In genomic region chr2:108620656-108621055, GRCh38 we compare ENCODE assay signal across 2 cellular contexts.
TF ChIP-seq lines count a peak whose summit lies in the region.

No MANE protein-coding gene starts in this region.

TF ChIP-seq in A549, 52 proteins besides CTCF, POLR2A, EP300 and RAD21 (continued from another document):
- no peak for TF ChIP-seq USF2 (IDR thresholded peaks at IDR 0.05)

TF ChIP-seq in HEK293, 187 proteins besides CTCF, POLR2A, EP300 and RAD21 (continued from another document):
- TF ChIP-seq ZNF488 (tag by site-specific recombination; IDR thresholded peaks at IDR 0.05) = no peak
- no peak for TF ChIP-seq ZNF155 (tag by site-specific recombination; IDR thresholded peaks at IDR 0.05)
- no peak for TF ChIP-seq ZNF664 (tag by site-specific recombination; IDR thresholded peaks at IDR 0.05)
- TF ChIP-seq ZNF837 (tag by site-specific recombination; IDR thresholded peaks at IDR 0.05) = no peak
- TF ChIP-seq ZBTB8A (tag by site-specific recombination; IDR thresholded peaks at IDR 0.05) = 0 out of 2 replicates have a peak, but pooled peaks have one; percentile 11
- peak; percentile 58; the same call in 1 of the 2 replicates for TF ChIP-seq ZNF335 (tag by site-specific recombination; conservative IDR thresholded peaks at IDR 0.05)
- TF ChIP-seq PRDM10 (tag by site-specific recombination; IDR thresholded peaks at IDR 0.05) = peak; percentile 55; the same call in 1 of the 2 replicates
- TF ChIP-seq ZNF76 (tag by site-specific recombination; IDR thresholded peaks at IDR 0.05; ENCODE audit: borderline replicate concordance, low read depth) = no peak
- no peak; the same call in 1 of the 2 replicates for TF ChIP-seq ZIC2 (tag by site-specific recombination; IDR thresholded peaks at IDR 0.05)
- no peak for TF ChIP-seq ZNF623 (tag by site-specific recombination; IDR thresholded peaks at IDR 0.05)
- 0 out of 2 replicates have a peak, but pooled peaks have one; percentile 16 for TF ChIP-seq FEZF1 (tag by site-specific recombination; IDR thresholded peaks at IDR 0.05)
- no peak for TF ChIP-seq BCL11B (tag by site-specific recombination; IDR thresholded peaks at IDR 0.05; ENCODE audit: low read depth)
- no peak for TF ChIP-seq KLF8 (tag by site-specific recombination; IDR thresholded peaks at IDR 0.05)
